14 cellular contexts compared by ENCODE assay signal in genomic region chr16:23587726-23588125, GRCh38. TPM values are rescaled to one million over a fixed set of nuclear protein-coding genes. Genes with fewer than 3 reads are reported as not detected.
DNase-seq lines count a peak whose midpoint lies in the region; ATAC-seq and TF ChIP-seq lines count a peak whose summit lies in the region.
"Had no signal": no experiment of that assay in that cellular context is flagged by ENCODE, and none has a peak within 500 bp of the region (broad histone marks: within the 10 kb centered on the region; RNA-seq: fewer than 3 reads in every experiment).

No MANE protein-coding gene starts in this region.

- no peaks in the 10 kb centered on the region for H3K27me3 ChIP-seq in sigmoid colon
- H3K27me3 ChIP-seq: upper lobe of right lung had no signal

- no peak overlapping the region for H3K4me3 ChIP-seq in sigmoid colon
- H3K4me3 ChIP-seq: mucosa of descending colon, upper lobe of right lung had no signal

- no peak overlapping the region for H3K27ac ChIP-seq in sigmoid colon
- H3K27ac ChIP-seq: upper lobe of right lung had no signal

- peak; percentile 68 for DNase-seq in AG20443 (ENCODE audit: low spot score)
- peak; percentile 32 for DNase-seq in LHCN-M2 (ENCODE audit: low read depth)
- peak; percentile 61 for DNase-seq in fibroblast of gingiva (ENCODE audit: low read depth)
- DNase-seq in non-pigmented ciliary epithelial cell (ENCODE audit: low read depth) = peak; percentile 92
- no peak for DNase-seq in hippocampal formation (lab: John Stamatoyannopoulos, UW)
- DNase-seq in sigmoid colon = no peak
- DNase-seq: activated CD4-positive, alpha-beta T cell treated with anti-CD3 and anti-CD28 coated beads, Interleukin-2, amount 50 U/mL, for 48 hours; effector CD8-positive, alpha-beta T cell; H7; Karpas-422; mucosa of descending colon; NCI-H2029; upper lobe of right lung had no signal

- peaks cover 15 to 96% (median 40%) of the 10 kb centered on the region in 4 donors for H3K36me3 ChIP-seq in sigmoid colon

- TF ChIP-seq POLR2A in sigmoid colon (IDR thresholded peaks at IDR 0.05) = no peak

- 89 to 93% methylated on average over 5 of the region's 5 CpGs for WGBS in sigmoid colon, 2 donors

- no peak for TF ChIP-seq EP300 in sigmoid colon (IDR thresholded peaks at IDR 0.05)

- intact Hi-C loops in sigmoid colon (cut with DNase I) = no loop called here

- TF ChIP-seq CTCF in sigmoid colon (IDR thresholded peaks at IDR 0.05) = no peak

- H3K9me3 ChIP-seq in sigmoid colon = no peaks in the 10 kb centered on the region
- H3K9me3 ChIP-seq: mucosa of descending colon, upper lobe of right lung had no signal

- no peak for ATAC-seq in GM18520 (IDR thresholded peaks at IDR 0.05; ENCODE audit: unreplicated experiment)
- ATAC-seq: mucosa of descending colon, upper lobe of right lung had no signal

- H3K4me1 ChIP-seq in sigmoid colon = peaks cover 0 to 19% (median 10%) of the 10 kb centered on the region in 4 donors
- H3K4me1 ChIP-seq: upper lobe of right lung had no signal

RNA-seq across cellular contexts. Expression of gene NDUFAB1, which starts 8.4 kb away (rescaled TPM):
- 100 and 116 TPM in 2 replicates for total RNA-seq in LHCN-M2 (2014; rRNA removed)
- polyA plus RNA-seq in LHCN-M2 (2012) = 116 TPM
- total RNA-seq in sigmoid colon = 100 to 1,000 TPM; 101 to 179 (median 159) TPM
- polyA plus RNA-seq in sigmoid colon = 100 to 1,000 TPM; 283 to 398 (median 297) TPM

RNA-seq across cellular contexts. Expression of gene UBFD1, which starts 30.2 kb away (rescaled TPM):
- total RNA-seq in LHCN-M2 (2014; rRNA removed) = 156 and 172 TPM in 2 replicates
- 32.8 TPM for polyA plus RNA-seq in LHCN-M2 (2012)
- 100 to 1,000 TPM in 1 of 4 donors, 10 to 100 TPM in 3; 45.1 to 101 (median 57.6) TPM for total RNA-seq in sigmoid colon
- polyA plus RNA-seq in sigmoid colon = 10 to 100 TPM in 1 of 3 donors, 1 to 10 TPM in 2; 8.1 to 16.6 (median 8.4) TPM

RNA-seq across cellular contexts. Expression of gene EARS2, which starts 30.6 kb away (rescaled TPM):
- total RNA-seq in LHCN-M2 (2014; rRNA removed) (28.8 and 31.4 TPM in 2 replicates), sigmoid colon (10 to 100 TPM in 2 of 4 donors, 1 to 10 TPM in 2; 7.5 to 18.3 (median 11.2) TPM)
- 13.8 TPM for polyA plus RNA-seq in LHCN-M2 (2012)
- 10 to 100 TPM in 1 of 3 donors, 1 to 10 TPM in 2; 6.6 to 19.4 (median 7.9) TPM for polyA plus RNA-seq in sigmoid colon

RNA-seq across cellular contexts. Expression of gene PALB2, which starts 53.4 kb away (rescaled TPM):
- 21.7 and 24.0 TPM in 2 replicates for total RNA-seq in LHCN-M2 (2014; rRNA removed)
- 6.7 TPM for polyA plus RNA-seq in LHCN-M2 (2012)
- total RNA-seq in sigmoid colon = 10 to 100 TPM in 2 of 4 donors, 1 to 10 TPM in 2; 7.5 to 11.2 (median 9.4) TPM
- polyA plus RNA-seq in sigmoid colon = 1 to 10 TPM; 7.2 to 8.7 (median 7.4) TPM

RNA-seq across cellular contexts. Expression of gene DCTN5, which starts 53.5 kb away (rescaled TPM):
- total RNA-seq in LHCN-M2 (2014; rRNA removed) (59.5 and 68.8 TPM in 2 replicates), sigmoid colon (10 to 100 TPM; 24.1 to 41.4 (median 34.1) TPM)
- polyA plus RNA-seq in LHCN-M2 (2012) = 47.2 TPM
- polyA plus RNA-seq in sigmoid colon = 10 to 100 TPM; 13.2 to 31.0 (median 28.4) TPM

Comparison
In these comparisons a context has a peak if more than half of its experiments do, and no peak if none do; other contexts are left out.
1. DNase-seq: peak in AG20443 (single experiment), LHCN-M2 (single experiment), fibroblast of gingiva (single experiment) and non-pigmented ciliary epithelial cell (single experiment); none in hippocampal formation (0 of 2) and sigmoid colon (single experiment).